24 cellular contexts compared by ENCODE assay signal in genomic region chr20:49389854-49390253, GRCh38.
DNase-seq lines count a peak whose midpoint lies in the region; ATAC-seq, FAIRE-seq and TF ChIP-seq lines count a peak whose summit lies in the region.
"Had no signal": no experiment of that assay in that cellular context is flagged by ENCODE, and none has a peak within 500 bp of the region (broad histone marks: within the 10 kb centered on the region; RNA-seq: fewer than 3 reads in every experiment).

No MANE protein-coding gene starts in this region.

- H3K9me3 ChIP-seq in HEK293 (ENCODE audit: control insufficient read depth, insufficient read depth, low read depth, low read length) (no peaks in the 10 kb centered on the region), K562 (replicated peaks; ENCODE audit: control insufficient read depth, insufficient read depth, low read depth, low read length) (no peaks in the 10 kb centered on the region), gastroesophageal sphincter (no peaks in the 10 kb centered on the region)
- H3K9me3 ChIP-seq: A549; BE2C; BLaER1 treated with 17β-estradiol and CSF1 and Interleukin-3, amounts not matched to agents 10 nM and 100 nM; HAP-1 had no signal

- H3K27ac Mint-ChIP-seq in progenitor cell of endocrine pancreas, result no peak overlapping the region
- H3K27ac Mint-ChIP-seq: CD14-positive monocyte; CD4-positive, alpha-beta T cell; CD8-positive, alpha-beta memory T cell; GM23338 had no signal

- no peak overlapping the region for H3K4me3 Mint-ChIP-seq in progenitor cell of endocrine pancreas (ENCODE audit: low read depth)
- H3K4me3 Mint-ChIP-seq: CD14-positive monocyte; CD4-positive, alpha-beta T cell; CD8-positive, alpha-beta memory T cell; GM23338 had no signal

- BruUV-seq in K562 (replicated peaks; lab: Mats Ljungman, UMichigan), result no TSS peak

- no peak for TF ChIP-seq RAD21 in K562 (CRISPR knock-in tag; conservative IDR thresholded peaks at IDR 0.05 in 1 of 2, IDR thresholded peaks at IDR 0.05 in 1 of 2)

- H3K9ac ChIP-seq in K562 (ENCODE audit: insufficient read depth in 1 of 2, low read depth in 2 of 2, low read length in 2 of 2), result no peak overlapping the region
- H3K9ac ChIP-seq: BLaER1 treated with 17β-estradiol and CSF1 and Interleukin-3, amounts not matched to agents 10 nM and 100 nM had no signal

- H3K36me3 ChIP-seq in HEK293 (ENCODE audit: control insufficient read depth in 2 of 2, insufficient read depth in 1 of 2, low read length in 2 of 2) (no peaks in the 10 kb centered on the region), K562 (ENCODE audit: control insufficient read depth, insufficient read depth, low read length) (no peaks in the 10 kb centered on the region), gastroesophageal sphincter (no peaks in the 10 kb centered on the region)
- H3K36me3 ChIP-seq: BE2C; BLaER1 treated with 17β-estradiol and CSF1 and Interleukin-3, amounts not matched to agents 10 nM and 100 nM; HAP-1 had no signal

- TF ChIP-seq POLR2A in K562 (conservative IDR thresholded peaks at IDR 0.05) (no peak), gastroesophageal sphincter (IDR thresholded peaks at IDR 0.05) (no peak)

- no peaks in the 10 kb centered on the region for H3K36me3 Mint-ChIP-seq in progenitor cell of endocrine pancreas (ENCODE audit: insufficient read depth)
- H3K36me3 Mint-ChIP-seq: CD14-positive monocyte; CD8-positive, alpha-beta memory T cell had no signal

- in situ Hi-C loops in K562 (cut with MboI), result no loop called here

- no peak for ATAC-seq in K562
- no peak for ATAC-seq in gastroesophageal sphincter
- ATAC-seq: A549, GM23338 had no signal

- no peak for DNase-seq in K562 (ENCODE audit: extremely low read depth in 1 of 4, low spot score in 3 of 4)
- no peak for DNase-seq in activated gamma-delta T cell treated with Interleukin-2 at 50 U/mL for 16 hours
- no peak for DNase-seq in SK-N-DZ (ENCODE audit: low spot score)
- DNase-seq in progenitor cell of endocrine pancreas (ENCODE audit: low spot score, unreplicated experiment), result no peak
- DNase-seq: 8988T; ACHN; AML-193; BE2C; CD4-positive, alpha-beta T cell; CD8-positive, alpha-beta memory T cell; DMS 273 treated with DMSO at 0.1 percent for 48 hours; DMS79; GF-D8 had no signal

- intact Hi-C loops in K562 (cut with micrococcal nuclease), result no loop called here

- H3K4me3 ChIP-seq in HEK293 (ENCODE audit: low read depth, low read length) (no peak overlapping the region), K562 (no peak overlapping the region), gastroesophageal sphincter (no peak overlapping the region)
- H3K4me3 ChIP-seq: A549; BLaER1 treated with 17β-estradiol and CSF1 and Interleukin-3, amounts not matched to agents 10 nM and 100 nM; GM23338; HAP-1 had no signal

- H2AFZ ChIP-seq in K562 (ENCODE audit: low read depth, low read length), result no peak overlapping the region
- H2AFZ ChIP-seq: GM23338 had no signal

- H3K9me3 Mint-ChIP-seq in progenitor cell of endocrine pancreas (ENCODE audit: low read depth), result no peaks in the 10 kb centered on the region
- H3K9me3 Mint-ChIP-seq: CD4-positive, alpha-beta T cell; CD8-positive, alpha-beta memory T cell had no signal

- CTCF ChIA-PET in HEK293 (lab: Yijun Ruan, JAX) (interaction anchor here (0.6 to 0.8 kb wide), 4 partner anchors 21 to 224 kb away, joined by 3 to 4 read pairs (median 3); no protein-coding TSS in a partner anchor), K562 (lab: Yijun Ruan, JAX; ENCODE audit: low intra/inter-chr PET ratio) (no interaction called here)

- TF ChIP-seq EP300 in K562 (IDR thresholded peaks at IDR 0.05; ENCODE audit: low read length), result no peak
- no peak for TF ChIP-seq EP300 in gastroesophageal sphincter (IDR thresholded peaks at IDR 0.05)

- H3K4me2 ChIP-seq in K562 (ENCODE audit: insufficient read depth, low read length), result no peak overlapping the region
- H3K4me2 ChIP-seq: A549; BLaER1 treated with 17β-estradiol and CSF1 and Interleukin-3, amounts not matched to agents 10 nM and 100 nM; GM23338 had no signal

- H3K79me2 ChIP-seq in K562 (ENCODE audit: control insufficient read depth, insufficient read depth, low read length), result no peaks in the 10 kb centered on the region

- H3K27ac ChIP-seq in HEK293 (ENCODE audit: extremely low read depth, low read depth, low read length), result no peak overlapping the region
- no peak overlapping the region for H3K27ac ChIP-seq in K562 (ENCODE audit: extremely low read depth, low read depth, low read length)
- peak overlapping the region in 3 of 4 donors; percentile 80 to 92 (median 91) for H3K27ac ChIP-seq in gastroesophageal sphincter
- H3K27ac ChIP-seq: A549; BLaER1 treated with 17β-estradiol and CSF1 and Interleukin-3, amounts not matched to agents 10 nM and 100 nM had no signal

- H3K4me1 Mint-ChIP-seq in progenitor cell of endocrine pancreas (ENCODE audit: low read depth), result no peaks in the 10 kb centered on the region
- H3K4me1 Mint-ChIP-seq: CD14-positive monocyte had no signal

- TF ChIP-seq CTCF in HEK293 (tag by site-specific recombination; IDR thresholded peaks at IDR 0.05) (no peak), K562 (IDR thresholded peaks at IDR 0.05 in 2 of 3, conservative IDR thresholded peaks at IDR 0.05 in 1 of 3; ENCODE audit: insufficient read depth in 2 of 3, low read depth in 1 of 3, low read length in 3 of 3) (no peak), gastroesophageal sphincter (IDR thresholded peaks at IDR 0.05) (no peak), progenitor cell of endocrine pancreas (IDR thresholded peaks at IDR 0.05; ENCODE audit: unreplicated experiment) (no peak)

- POLR2A ChIA-PET in HEK293 (lab: Yijun Ruan, JAX), result no interaction called here
- POLR2A ChIA-PET in K562 (lab: Yijun Ruan, JAX), result interaction anchor here (0.8 kb wide), 1 partner anchor 107 kb away, joined by 3 read pairs; no protein-coding TSS in a partner anchor

- peaks cover 17% of the 10 kb centered on the region for H3K27me3 Mint-ChIP-seq in progenitor cell of endocrine pancreas

- peaks cover 10 to 35% of the 10 kb centered on the region in 2 experiments; a peak in 4 of 5 replicates for H3K27me3 ChIP-seq in K562 (ENCODE audit: control insufficient read depth in 2 of 2, insufficient read depth in 2 of 2, low read length in 2 of 2)
- no peaks in the 10 kb centered on the region for H3K27me3 ChIP-seq in gastroesophageal sphincter
- H3K27me3 ChIP-seq: BE2C; BLaER1 treated with 17β-estradiol and CSF1 and Interleukin-3, amounts not matched to agents 10 nM and 100 nM had no signal

- H3K4me1 ChIP-seq in HEK293 (ENCODE audit: control insufficient read depth, insufficient read depth, low read length) (no peaks in the 10 kb centered on the region), K562 (replicated peaks in 1 of 2; ENCODE audit: control insufficient read depth in 2 of 2, insufficient read depth in 2 of 2, low read length in 2 of 2) (no peaks in the 10 kb centered on the region), gastroesophageal sphincter (peaks cover under 1 to 81% (median 8%) of the 10 kb centered on the region in 3 donors)
- H3K4me1 ChIP-seq: HAP-1 had no signal

- H4K20me1 ChIP-seq in K562 (replicated peaks; ENCODE audit: control insufficient read depth, insufficient read depth, low read length), result no peaks in the 10 kb centered on the region
- H4K20me1 ChIP-seq: BLaER1 treated with 17β-estradiol and CSF1 and Interleukin-3, amounts not matched to agents 10 nM and 100 nM had no signal

- H3K9me1 ChIP-seq in K562 (ENCODE audit: control insufficient read depth, insufficient read depth, low read length), result no peaks in the 10 kb centered on the region

- FAIRE-seq in K562 (lab: Jason Lieb, UNC), result no peak
- FAIRE-seq: A549, D721Med, GM12891, GM18507, H54 had no signal

- 0% methylated on average over 2 of the region's 2 CpGs for WGBS in K562 (ENCODE audit: insufficient coverage, low coverage, missing lambda C conversion rate)
- 65 to 78% methylated on average over 2 of the region's 2 CpGs for WGBS in gastroesophageal sphincter (ENCODE audit: low coverage in 1 of 2), 2 donors

TF ChIP-seq in HEK293, 187 proteins besides CTCF, POLR2A, EP300 and RAD21:
- TF ChIP-seq ZNF777 (tag by site-specific recombination; IDR thresholded peaks at IDR 0.05; ENCODE audit: borderline replicate concordance) (no peak), ZNF623 (tag by site-specific recombination; IDR thresholded peaks at IDR 0.05) (peak; percentile 96)

TF ChIP-seq in K562, 482 proteins besides CTCF, POLR2A, EP300 and RAD21:
- TF ChIP-seq NFYB (IDR thresholded peaks at IDR 0.05; ENCODE audit: extremely low read depth, insufficient read length) (no peak), RBM25 (IDR thresholded peaks at IDR 0.05; ENCODE audit: low read depth, low read length, severe bottlenecking) (peak; percentile 30)

Comparison
In these comparisons a context has a peak if more than half of its experiments do, and no peak if none do; other contexts are left out.
1. H3K27ac ChIP-seq: peak in gastroesophageal sphincter (3 of 4); none in HEK293 (single experiment) and K562 (single experiment).